ENCODE assay signal across 8 cellular contexts in genomic region chr4:155759372-155760252, GRCh38. TPM values are rescaled to one million over a fixed set of nuclear protein-coding genes. Genes with fewer than 3 reads are reported as not detected.
DNase-seq lines count a peak whose midpoint lies in the region; ATAC-seq, FAIRE-seq and TF ChIP-seq lines count a peak whose summit lies in the region.

No MANE protein-coding gene starts in this region.

- ATAC-seq in GM19397 (IDR thresholded peaks at IDR 0.05; ENCODE audit: unreplicated experiment) (peak; percentile 26), heart left ventricle (peak; percentile 53 to 78 (median 68)), pancreas (peak; percentile 49 to 78 (median 65))

- peak; percentile 21 for DNase-seq in CD1c-positive myeloid dendritic cell (ENCODE audit: extremely low spot score)
- DNase-seq in activated gamma-delta T cell treated with Interleukin-2 at 50 U/mL for 16 hours: peak; percentile 4
- DNase-seq in heart left ventricle: peak; percentile 86 to 91 (median 89)
- peak; percentile 52 to 85 (median 72) for DNase-seq in pancreas
- no peak for DNase-seq in HFFc6
- no peak for DNase-seq in dedifferentiated amniotic fluid mesenchymal stem cell (ENCODE audit: extremely low spot score)

- no peaks in the 10 kb centered on the region; the same call in 1 of the 2 replicates for H3K9me3 Mint-ChIP-seq in HFFc6

- H3K27ac Mint-ChIP-seq in HFFc6: no peak overlapping the region

- H3K36me3 ChIP-seq in HUES48 (ENCODE audit: control insufficient read depth, insufficient read depth, low read length) (no peaks in the 10 kb centered on the region), heart left ventricle (peaks cover 0 to 3% (median 0%) of the 10 kb centered on the region in 9 donors), pancreas (no peaks in the 10 kb centered on the region)

- H3K4me1 ChIP-seq in HUES48 (ENCODE audit: control insufficient read depth, insufficient read depth, low read length): peaks cover 6% of the 10 kb centered on the region; the same call in 1 of the 2 replicates
- H3K4me1 ChIP-seq in heart left ventricle: peaks cover 0 to 27% (median 5%) of the 10 kb centered on the region in 12 donors
- peaks cover 0 to 8% (median 4%) of the 10 kb centered on the region in 3 donors for H3K4me1 ChIP-seq in pancreas

- intact Hi-C loops in heart left ventricle (cut with DNase I) (loop anchor here in 5 of 10 donors (2.0 to 10.0 kb wide), 5 partner anchors 42 to 317 kb away; partner anchors contain the start of gene GUCY1A1 (in 3 of the 5)), pancreas (cut with DNase I) (no loop called here)

- FAIRE-seq in pancreas (lab: Jason Lieb, UNC): no peak

- no peaks in the 10 kb centered on the region for H3K4me1 Mint-ChIP-seq in HFFc6 (ENCODE audit: low read depth)

- peak in 1 of 2 donors; percentile 50 for TF ChIP-seq POLR2A in heart left ventricle (IDR thresholded peaks at IDR 0.05)

- no peak overlapping the region for H3K9ac ChIP-seq in HUES48 (ENCODE audit: low read depth, low read length)

- no peaks in the 10 kb centered on the region; the same call in 1 of the 2 replicates for H3K27me3 Mint-ChIP-seq in HFFc6 (ENCODE audit: insufficient read depth)

- H3K4me3 Mint-ChIP-seq in HFFc6: no peak overlapping the region; the same call in 1 of the 2 replicates

- no peak overlapping the region for H3K27ac ChIP-seq in HUES48 (ENCODE audit: low read depth, low read length)
- peak overlapping the region; percentile 74 to 95 (median 90) for H3K27ac ChIP-seq in heart left ventricle
- H3K27ac ChIP-seq in pancreas: peak overlapping the region; percentile 56 to 94 (median 84)

- TF ChIP-seq CTCF in heart left ventricle (IDR thresholded peaks at IDR 0.05) (peak in 7 of 12 donors; percentile 15 to 37 (median 19)), pancreas (IDR thresholded peaks at IDR 0.05) (no peak), HFFc6 (IDR thresholded peaks at IDR 0.05) (no peak)

- no peaks in the 10 kb centered on the region for H3K36me3 Mint-ChIP-seq in HFFc6 (ENCODE audit: low read depth)

- no peaks in the 10 kb centered on the region for H3K9me3 ChIP-seq in HUES48 (ENCODE audit: control insufficient read depth, insufficient read depth, low read length)
- H3K9me3 ChIP-seq in heart left ventricle: no peaks in the 10 kb centered on the region
- H3K9me3 ChIP-seq in pancreas: no peaks in the 10 kb centered on the region

- H3K27me3 ChIP-seq in HUES48 (ENCODE audit: control insufficient read depth, insufficient read depth, low read length) (peaks cover 36% of the 10 kb centered on the region), heart left ventricle (peaks cover 0 to 6% (median 0%) of the 10 kb centered on the region in 9 donors), pancreas (no peaks in the 10 kb centered on the region)

- 1 to 5% (median 2%) methylated on average over 24 to 77 of the region's 77 CpGs for WGBS in heart left ventricle, 4 donors
- WGBS in pancreas, 2 donors: 0 to 1% methylated on average over 58 to 77 of the region's 77 CpGs

- peak overlapping the region; percentile 64 for H3K4me3 ChIP-seq in HUES48 (ENCODE audit: low read depth, low read length)
- H3K4me3 ChIP-seq in heart left ventricle: peak overlapping the region; percentile 58 to 90 (median 83)
- peak overlapping the region; percentile 42 to 73 (median 63) for H3K4me3 ChIP-seq in pancreas

RNA-seq across cellular contexts. Expression of gene GUCY1B1, which starts 0.8 kb away (rescaled TPM):
- total RNA-seq in heart left ventricle: 10 to 100 TPM; 14.6 to 30.7 (median 18.7) TPM
- 10 to 100 TPM; 12.5 to 15.1 TPM for polyA plus RNA-seq in heart left ventricle
- 10 to 100 TPM in 2 of 6 donors, 1 to 10 TPM in 4; 3.9 to 18.1 (median 4.4) TPM for total RNA-seq in pancreas
- polyA plus RNA-seq in pancreas: 10 to 100 TPM in 1 of 2 donors, 1 to 10 TPM in 1; 6.2 to 12.4 TPM
- under 1 TPM in 1 of 6 experiments, not detected in 5; 0.07 TPM for total RNA-seq in HFFc6 (2021; fragmentation: NEBNext Ultra II Directional; extraction: Animal tissue kit (Norgen Biotek cat#: 25700))

Comparison
In these comparisons a context has a peak if more than half of its experiments do, and no peak if none do; other contexts are left out.
1. DNase-seq: peak in CD1c-positive myeloid dendritic cell (single experiment), activated gamma-delta T cell treated with Interleukin-2 at 50 U/mL for 16 hours (single experiment), heart left ventricle (5 of 5) and pancreas (6 of 6); none in HFFc6 (single experiment) and dedifferentiated amniotic fluid mesenchymal stem cell (single experiment).
2. CTCF ChIP-seq: peak in heart left ventricle (7 of 12); none in pancreas (0 of 4) and HFFc6 (single experiment).
3. RNA of gene GUCY1B1, which starts 0.8 kb away (total RNA-seq): 14.6 to 30.7 TPM in heart left ventricle and 3.9 to 18.1 TPM in pancreas; 0.07 TPM in HFFc6; every median in the first group is over 4 times any median in the second.
4. Peak in every context shown above with its lines, with median percentiles within 50 percentile points of each other: ATAC-seq and H3K4me3 ChIP-seq.